ENCODE assay signal across 9 cellular contexts in genomic region chr12:22039361-22039760, GRCh38.
"Had no signal": no experiment of that assay in that cellular context is flagged by ENCODE, and none has a peak within 500 bp of the region (broad histone marks: within the 10 kb centered on the region; RNA-seq: fewer than 3 reads in every experiment).

No MANE protein-coding gene starts in this region.

- H3K9me3 ChIP-seq: HAP-1 had no signal

- H3K27ac ChIP-seq: GM23248, HL-60 had no signal

- H3K4me3 ChIP-seq: GM23248, HAP-1 had no signal

- H3K36me3 ChIP-seq: HAP-1 had no signal

- DNase-seq: GM23248, GOT3, H7, HFFc6, KG1 had no signal

- ATAC-seq: HCT116, HepG2 had no signal

- H3K9ac ChIP-seq: GM23248 had no signal
